ENCODE assay signal across 8 cellular contexts in the genomic region with DNA sequence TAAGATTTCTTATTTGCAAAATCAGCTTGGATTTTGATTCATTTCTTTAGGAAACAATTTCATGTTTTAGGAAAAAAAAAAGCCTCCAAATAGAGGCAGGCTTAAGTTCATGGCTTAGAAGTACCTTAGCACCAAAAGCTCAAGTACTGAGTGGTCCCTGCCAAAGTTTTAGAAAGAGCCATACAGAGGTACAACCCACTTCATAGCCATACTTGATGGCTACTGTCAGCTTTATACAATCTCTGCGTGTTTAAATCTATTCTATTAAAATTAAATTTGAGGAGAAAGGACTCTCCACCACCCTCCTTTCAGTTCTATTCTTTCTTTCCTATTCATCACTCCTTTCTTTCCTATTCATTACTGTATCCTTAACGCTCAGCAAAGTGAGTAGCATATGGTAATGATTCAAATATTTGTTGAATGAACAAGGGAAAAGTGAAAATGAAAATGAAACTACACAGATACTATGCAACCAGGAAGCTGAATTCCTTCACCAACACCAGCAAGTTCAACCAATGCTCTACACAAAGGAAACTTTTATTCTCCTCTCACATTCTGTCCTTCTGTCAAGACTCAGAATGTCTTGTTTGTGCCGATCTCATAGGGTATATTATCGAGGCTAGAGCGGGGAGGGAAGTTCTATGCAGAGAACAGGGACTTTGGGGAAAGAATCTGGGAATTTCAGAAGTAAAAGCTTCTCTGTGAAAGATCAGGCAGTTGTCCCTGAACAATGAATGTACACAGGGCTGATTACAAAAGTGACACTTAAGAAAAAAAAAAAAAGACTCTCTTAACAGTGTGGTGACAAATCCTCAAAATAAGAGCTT.
DNase-seq lines count a peak whose midpoint lies in the region; TF ChIP-seq lines count a peak whose summit lies in the region.

No MANE protein-coding gene starts in this region.

- peaks cover 2% of the 10 kb centered on the region for H3K9me3 Mint-ChIP-seq in activated T-cell treated with anti-CD3 and anti-CD28 coated beads, Interleukin-2, amount 50 U/mL, for 24 hours
- H3K9me3 Mint-ChIP-seq in type B pancreatic cell (peaks cover 5% of the 10 kb centered on the region), glutamatergic neuron (ENCODE audit: unreplicated experiment) (peaks cover 6% of the 10 kb centered on the region)

- H3K4me1 Mint-ChIP-seq in activated T-cell treated with anti-CD3 and anti-CD28 coated beads, Interleukin-2, amount 50 U/mL, for 24 hours (ENCODE audit: low read depth): peaks cover 16% of the 10 kb centered on the region
- H3K4me1 Mint-ChIP-seq in type B pancreatic cell (ENCODE audit: unreplicated experiment) (peaks cover 7% of the 10 kb centered on the region), glutamatergic neuron (ENCODE audit: low read depth, unreplicated experiment) (peaks cover 2% of the 10 kb centered on the region)

- peaks cover 5% of the 10 kb centered on the region for H3K36me3 Mint-ChIP-seq in activated T-cell treated with anti-CD3 and anti-CD28 coated beads, Interleukin-2, amount 50 U/mL, for 24 hours (ENCODE audit: low read depth)
- H3K36me3 Mint-ChIP-seq in type B pancreatic cell (no peaks in the 10 kb centered on the region), glutamatergic neuron (ENCODE audit: unreplicated experiment) (no peaks in the 10 kb centered on the region)

- peak overlapping the region; percentile 60 for H3K4me3 Mint-ChIP-seq in activated T-cell treated with anti-CD3 and anti-CD28 coated beads, Interleukin-2, amount 50 U/mL, for 24 hours
- H3K4me3 Mint-ChIP-seq in type B pancreatic cell: peak overlapping the region; percentile 61
- no peak overlapping the region for H3K4me3 Mint-ChIP-seq in glutamatergic neuron (ENCODE audit: unreplicated experiment)

- DNase-seq in activated T-cell treated with anti-CD3 and anti-CD28 coated beads, Interleukin-2, amount 50 U/mL, for 24 hours: no peak
- DNase-seq in activated T-cell treated with anti-CD3 and anti-CD28 coated beads for 4 hours (no peak), LNCaP clone FGC (ENCODE audit: low read depth) (no peak), amniotic stem cell (lab: John Stamatoyannopoulos, UW) (peak; percentile 32), kidney tubule cell (ENCODE audit: low spot score) (peak; percentile 78), type B pancreatic cell (ENCODE audit: extremely low spot score, unreplicated experiment) (no peak), NCI-H1048 (lab: John Stamatoyannopoulos, UW) (no peak), glutamatergic neuron (no peak)

- H3K27ac Mint-ChIP-seq in activated T-cell treated with anti-CD3 and anti-CD28 coated beads, Interleukin-2, amount 50 U/mL, for 24 hours: peak overlapping the region; percentile 87
- H3K27ac Mint-ChIP-seq in type B pancreatic cell (peak overlapping the region; percentile 94), glutamatergic neuron (ENCODE audit: unreplicated experiment) (no peak overlapping the region)

- peaks cover 3% of the 10 kb centered on the region for H3K27me3 Mint-ChIP-seq in activated T-cell treated with anti-CD3 and anti-CD28 coated beads, Interleukin-2, amount 50 U/mL, for 24 hours
- H3K27me3 Mint-ChIP-seq in type B pancreatic cell (no peaks in the 10 kb centered on the region), glutamatergic neuron (ENCODE audit: unreplicated experiment) (no peaks in the 10 kb centered on the region)

- peak overlapping the region; percentile 27 for H3K4me3 ChIP-seq in LNCaP clone FGC (ENCODE audit: low read depth, low read length)

- no peak for TF ChIP-seq CTCF in LNCaP clone FGC (IDR thresholded peaks at IDR 0.05; ENCODE audit: control insufficient read depth, extremely low read depth, insufficient read depth)
- TF ChIP-seq CTCF in type B pancreatic cell (conservative IDR thresholded peaks at IDR 0.05): no peak
- TF ChIP-seq CTCF in glutamatergic neuron (IDR thresholded peaks at IDR 0.05; ENCODE audit: partially characterized antibody, unreplicated experiment): no peak

Comparison
In these comparisons a context has a peak if more than half of its experiments do, and no peak if none do; other contexts are left out.
1. DNase-seq: peak in amniotic stem cell (single experiment) and kidney tubule cell (single experiment); none in activated T-cell treated with anti-CD3 and anti-CD28 coated beads, Interleukin-2, amount 50 U/mL, for 24 hours (single experiment), activated T-cell treated with anti-CD3 and anti-CD28 coated beads for 4 hours (single experiment), LNCaP clone FGC (single experiment), type B pancreatic cell (single experiment), NCI-H1048 (single experiment) and glutamatergic neuron (single experiment).